In the genomic region with DNA sequence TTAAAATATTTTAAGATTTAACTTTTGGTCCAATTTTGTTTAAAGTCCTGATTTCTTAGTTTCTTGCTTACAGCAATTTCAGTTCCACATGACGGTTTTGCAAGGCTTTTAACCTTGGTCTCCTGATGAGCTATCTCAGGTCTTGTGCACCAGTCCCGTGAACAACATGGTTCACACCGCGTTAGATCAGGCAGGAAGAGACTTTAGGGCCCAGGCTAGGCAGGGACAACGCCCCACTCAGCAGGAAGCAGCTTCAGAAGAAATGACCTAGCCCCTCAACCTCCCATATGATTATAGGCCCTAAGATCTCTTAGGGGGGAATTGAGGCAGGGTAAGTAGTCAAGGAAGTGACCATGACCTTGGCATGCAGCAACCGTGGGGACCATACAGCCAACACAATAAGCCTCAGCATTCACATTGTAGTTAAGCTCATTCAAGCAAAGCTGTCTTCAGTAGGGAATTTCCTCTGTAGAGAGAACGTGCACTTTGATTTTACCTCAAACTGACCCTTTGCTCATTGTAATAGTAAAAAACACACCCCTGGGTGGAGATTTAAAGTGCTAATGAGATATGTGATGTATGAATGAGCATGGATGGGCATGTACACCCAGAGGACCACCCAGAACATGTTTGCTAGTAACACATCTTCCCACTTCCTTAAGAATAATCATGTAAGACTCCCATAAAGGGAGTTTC, we compare ENCODE assay signal across 18 cellular contexts. TPM values are rescaled to one million over a fixed set of nuclear protein-coding genes. Genes with fewer than 3 reads are reported as not detected.
"Had no signal": no experiment of that assay in that cellular context is flagged by ENCODE, and none has a peak within 500 bp of the region (broad histone marks: within the 10 kb centered on the region; RNA-seq: fewer than 3 reads in every experiment).

No MANE protein-coding gene starts in this region.

RNA-seq across cellular contexts. Expression of a gene that starts 55.3 kb away (rescaled TPM):
- total RNA-seq: activated CD4-positive, alpha-beta memory T cell treated with anti-CD3 and anti-CD28 coated beads, Interleukin-2, amount 10 ng/mL, durations not matched to agents 7 days and 5 days; activated CD4-positive, alpha-beta T cell treated with anti-CD3 and anti-CD28 coated beads, Interleukin-2, amount 10 ng/mL, durations not matched to agents 24 days and 14 days; activated naive CD4-positive, alpha-beta T cell treated with anti-CD3 and anti-CD28 coated beads for 36 hours; activated naive CD8-positive, alpha-beta T cell treated with anti-CD3 and anti-CD28 coated beads, Interleukin-2, amount 10 ng/mL, durations not matched to agents 7 days and 5 days; activated T-cell treated with anti-CD3 and anti-CD28 coated beads, Interleukin-2, amount 50 U/mL, for 72 hours; esophagus muscularis mucosa; frontal cortex; hepatocyte; left ventricle myocardium inferior; lung microvascular endothelial cell; naive thymus-derived CD4-positive, alpha-beta T cell; neural crest cell; occipital lobe; skeletal muscle tissue; subcutaneous adipose tissue; upper lobe of left lung had no signal
- polyA plus RNA-seq: hepatocyte; immature natural killer cell; naive thymus-derived CD4-positive, alpha-beta T cell; thymus had no signal
